20 cellular contexts compared by ENCODE assay signal in genomic region chr1:7009741-7010525, GRCh38.
DNase-seq lines count a peak whose midpoint lies in the region; ATAC-seq, FAIRE-seq and TF ChIP-seq lines count a peak whose summit lies in the region.
"Had no signal": no experiment of that assay in that cellular context is flagged by ENCODE, and none has a peak within 500 bp of the region (broad histone marks: within the 10 kb centered on the region; RNA-seq: fewer than 3 reads in every experiment).

No MANE protein-coding gene starts in this region.

- POLR2A ChIA-PET in K562 (lab: Yijun Ruan, JAX): interaction anchor here (0.7 to 1.2 kb wide), 5 partner anchors 10 to 260 kb away, joined by 3 to 4 read pairs (median 4); no protein-coding TSS in a partner anchor

- no peak overlapping the region for H3K4me2 ChIP-seq in K562 (ENCODE audit: insufficient read depth, low read length)
- H3K4me2 ChIP-seq: A549 had no signal

- DNase-seq in cardiac septum (ENCODE audit: low spot score) (peak; percentile 65), left ventricle myocardium inferior (no peak), K562 (ENCODE audit: extremely low read depth in 1 of 4, low spot score in 3 of 4) (no peak), islet precursor cell (peak; percentile 43), foreskin melanocyte (no peak), kidney glomerular epithelial cell (lab: John Stamatoyannopoulos, UW) (no peak)
- DNase-seq: AML-193; Caco-2; CD4-positive, alpha-beta T cell; GM23248 had no signal

- intact Hi-C loops in cardiac septum (cut with DNase I): no loop called here
- intact Hi-C loops in left ventricle myocardium inferior (cut with micrococcal nuclease): no loop called here
- intact Hi-C loops in K562 (cut with micrococcal nuclease): no loop called here

- H3K79me2 ChIP-seq in K562 (ENCODE audit: control insufficient read depth, insufficient read depth, low read length): no peaks in the 10 kb centered on the region

- TF ChIP-seq EP300 in K562 (IDR thresholded peaks at IDR 0.05; ENCODE audit: low read length): no peak

- CTCF ChIA-PET in K562 (lab: Yijun Ruan, JAX; ENCODE audit: low intra/inter-chr PET ratio): no interaction called here

- no peaks in the 10 kb centered on the region for H3K36me3 ChIP-seq in left ventricle myocardium inferior
- H3K36me3 ChIP-seq in K562 (ENCODE audit: control insufficient read depth, insufficient read depth, low read length): no peaks in the 10 kb centered on the region

- H3K4me1 ChIP-seq in left ventricle myocardium inferior: peaks cover 32% of the 10 kb centered on the region
- H3K4me1 ChIP-seq in K562 (replicated peaks in 1 of 2; ENCODE audit: control insufficient read depth in 2 of 2, insufficient read depth in 2 of 2, low read length in 2 of 2): peaks cover 0 to 3% of the 10 kb centered on the region in 2 experiments; a peak in 1 of 5 replicates
- H3K4me1 ChIP-seq: A549, Caco-2 had no signal

- no peaks in the 10 kb centered on the region for H3K9me3 ChIP-seq in left ventricle myocardium inferior (replicated peaks)
- H3K9me3 ChIP-seq in K562 (replicated peaks; ENCODE audit: control insufficient read depth, insufficient read depth, low read depth, low read length): no peaks in the 10 kb centered on the region
- H3K9me3 ChIP-seq: A549, Caco-2 had no signal

- no peak for TF ChIP-seq CTCF in left ventricle myocardium inferior (IDR thresholded peaks at IDR 0.05; ENCODE audit: borderline replicate concordance)
- no peak for TF ChIP-seq CTCF in K562 (IDR thresholded peaks at IDR 0.05 in 2 of 3, conservative IDR thresholded peaks at IDR 0.05 in 1 of 3; ENCODE audit: insufficient read depth in 2 of 3, low read depth in 1 of 3, low read length in 3 of 3)

- no peak overlapping the region for H3K9ac ChIP-seq in K562 (ENCODE audit: insufficient read depth in 1 of 2, low read depth in 2 of 2, low read length in 2 of 2)
- H3K9ac ChIP-seq: GM23248 had no signal

- H4K20me1 ChIP-seq in K562 (replicated peaks; ENCODE audit: control insufficient read depth, insufficient read depth, low read length): no peaks in the 10 kb centered on the region

- no peaks in the 10 kb centered on the region for H3K9me1 ChIP-seq in K562 (ENCODE audit: control insufficient read depth, insufficient read depth, low read length)

- H3K27ac ChIP-seq in left ventricle myocardium inferior (replicated peaks) (no peak overlapping the region), K562 (ENCODE audit: extremely low read depth, low read depth, low read length) (no peak overlapping the region)
- H3K27ac ChIP-seq: 22Rv1, A549, C4-2B, GM23248 had no signal

- ATAC-seq in K562 (no peak), GM21717 (IDR thresholded peaks at IDR 0.05; ENCODE audit: unreplicated experiment) (no peak)
- ATAC-seq: HepG2 had no signal

- under 1% methylated on average over 16 of the region's 16 CpGs for WGBS in K562 (ENCODE audit: insufficient coverage, low coverage, missing lambda C conversion rate)

- no peaks in the 10 kb centered on the region for H3K27me3 ChIP-seq in left ventricle myocardium inferior (ENCODE audit: low read depth)
- peaks cover 32 to 89% of the 10 kb centered on the region in 2 experiments; a peak in 4 of 5 replicates for H3K27me3 ChIP-seq in K562 (ENCODE audit: control insufficient read depth in 2 of 2, insufficient read depth in 2 of 2, low read length in 2 of 2)

- FAIRE-seq in K562 (lab: Jason Lieb, UNC): no peak
- FAIRE-seq: A549, D721Med, G401.6, GM12891, GM19239, H54, HepG2 had no signal

- in situ Hi-C loops in K562 (cut with MboI): no loop called here

- no peak for TF ChIP-seq POLR2A in K562 (conservative IDR thresholded peaks at IDR 0.05)

- H2AFZ ChIP-seq in K562 (ENCODE audit: low read depth, low read length): no peak overlapping the region
- H2AFZ ChIP-seq: GM23248 had no signal

- H3K4me3 ChIP-seq in left ventricle myocardium inferior (no peak overlapping the region), K562 (no peak overlapping the region)
- H3K4me3 ChIP-seq: A549, GM23248 had no signal

- no peak for TF ChIP-seq RAD21 in K562 (CRISPR knock-in tag; conservative IDR thresholded peaks at IDR 0.05 in 1 of 2, IDR thresholded peaks at IDR 0.05 in 1 of 2)

- no TSS peak for BruUV-seq in K562 (replicated peaks; lab: Mats Ljungman, UMichigan)

TF ChIP-seq in K562, 482 proteins besides CTCF, POLR2A, EP300 and RAD21:
- 0 out of 2 replicates have a peak, but pooled peaks have one; percentile 27 for TF ChIP-seq HINFP (tag; conservative IDR thresholded peaks at IDR 0.05; ENCODE audit: low read depth)
- TF ChIP-seq THRAP3 (IDR thresholded peaks at IDR 0.05; ENCODE audit: borderline replicate concordance): no peak

Comparison
In these comparisons a context has a peak if more than half of its experiments do, and no peak if none do; other contexts are left out.
1. DNase-seq: peak in cardiac septum (single experiment) and islet precursor cell (single experiment); none in left ventricle myocardium inferior (single experiment), K562 (0 of 4), foreskin melanocyte (single experiment) and kidney glomerular epithelial cell (single experiment).